Comparison of ENCODE assay signal across 8 cellular contexts in genomic region chr19:10653732-10654609, GRCh38. TPM values are rescaled to one million over a fixed set of nuclear protein-coding genes. Genes with fewer than 3 reads are reported as not detected.
DNase-seq lines count a peak whose midpoint lies in the region; ATAC-seq and TF ChIP-seq lines count a peak whose summit lies in the region.

Gene ILF3, plus strand, starts transcription at chr19:10654346. Its CDS starts 16,260 bp downstream, at chr19:10670606.

- peaks cover 35% of the 10 kb centered on the region for H3K4me1 Mint-ChIP-seq in dendritic cell treated with granulocyte-macrophage colony-stimulating factor and Interleukin-4, amounts not matched to agents 40 ng/mL and 50 ng/mL, for 4 days (ENCODE audit: low read depth)

- H3K27ac Mint-ChIP-seq in dendritic cell treated with granulocyte-macrophage colony-stimulating factor and Interleukin-4, amounts not matched to agents 40 ng/mL and 50 ng/mL, for 4 days = peak within 1 kb of the TSS; percentile 97

- ATAC-seq in GM19395 (IDR thresholded peaks at IDR 0.05; ENCODE audit: unreplicated experiment) = peak; percentile 72
- ATAC-seq in HG03565 (IDR thresholded peaks at IDR 0.05; ENCODE audit: unreplicated experiment) = peak; percentile 71
- peak; percentile 93 for ATAC-seq in left lobe of liver

- no peaks in the 10 kb centered on the region for H3K9me3 Mint-ChIP-seq in dendritic cell treated with granulocyte-macrophage colony-stimulating factor and Interleukin-4, amounts not matched to agents 40 ng/mL and 50 ng/mL, for 4 days

- peak; percentile 99 for DNase-seq in NCI-H774 (lab: John Stamatoyannopoulos, UW)
- peak; percentile 100 for DNase-seq in activated CD4-positive, alpha-beta T cell treated with anti-CD3 and anti-CD28 coated beads, Interleukin-2, amount 50 U/mL, for 4 hours
- peak; percentile 100 for DNase-seq in left lobe of liver (ENCODE audit: low spot score)
- peak; percentile 100 for DNase-seq in stimulated activated CD4-positive, alpha-beta T cell treated with anti-CD3 and anti-CD28 coated beads, Interleukin-2, amount 100 ng/mL, for 4 hours (ENCODE audit: low read depth)

- H3K4me3 Mint-ChIP-seq in dendritic cell treated with granulocyte-macrophage colony-stimulating factor and Interleukin-4, amounts not matched to agents 40 ng/mL and 50 ng/mL, for 4 days = peak within 1 kb of the TSS; percentile 86

- H3K27me3 Mint-ChIP-seq in dendritic cell treated with granulocyte-macrophage colony-stimulating factor and Interleukin-4, amounts not matched to agents 40 ng/mL and 50 ng/mL, for 4 days = no peaks in the 10 kb centered on the region

- peak within 1 kb of the TSS; percentile 97 for H3K27ac ChIP-seq in C4-2B

- intact Hi-C loops in dendritic cell treated with granulocyte-macrophage colony-stimulating factor and Interleukin-4, amounts not matched to agents 40 ng/mL and 50 ng/mL, for 4 days (cut with micrococcal nuclease) = loop anchor here (1.0 kb wide), 1 partner anchor 88 kb away; the partner anchor contains the start of gene KRI1

- TF ChIP-seq CTCF in C4-2B (conservative IDR thresholded peaks at IDR 0.05) = no peak

- peaks cover 58% of the 10 kb centered on the region for H3K36me3 Mint-ChIP-seq in dendritic cell treated with granulocyte-macrophage colony-stimulating factor and Interleukin-4, amounts not matched to agents 40 ng/mL and 50 ng/mL, for 4 days (ENCODE audit: low read depth)

RNA-seq across cellular contexts. Expression of gene ILF3, which starts in this region (rescaled TPM):
- 57.1 TPM for total RNA-seq in left lobe of liver

Comparison
In these comparisons a context has a peak if more than half of its experiments do, and no peak if none do; other contexts are left out.
1. Peak in every context shown above with its lines: DNase-seq, ATAC-seq and H3K27ac ChIP-seq.